In genomic region chr14:33897878-33898535, GRCh38 we compare ENCODE assay signal across 14 cellular contexts. TPM values are rescaled to one million over a fixed set of nuclear protein-coding genes. Genes with fewer than 3 reads are reported as not detected.
DNase-seq lines count a peak whose midpoint lies in the region; ATAC-seq and TF ChIP-seq lines count a peak whose summit lies in the region.
"Had no signal": no experiment of that assay in that cellular context is flagged by ENCODE, and none has a peak within 500 bp of the region (broad histone marks: within the 10 kb centered on the region; RNA-seq: fewer than 3 reads in every experiment).

No MANE protein-coding gene starts in this region.

- in situ Hi-C loops in G401 (cut with HindIII; ENCODE audit: low sequenced_read_pairs) (no loop called here), GM13976 (cut with MboI; ENCODE audit: low sequenced_read_pairs, unreplicated experiment) (no loop called here)

- peak; percentile 1 for DNase-seq in NCI-H1105 treated with DMSO at 0.1 percent for 48 hours (lab: John Stamatoyannopoulos, UW)
- DNase-seq in NCI-H1105 (lab: John Stamatoyannopoulos, UW): no peak
- peak; percentile 49 for DNase-seq in G401 (ENCODE audit: low spot score)
- peak; percentile 57 for DNase-seq in NCI-H446 treated with DMSO at 0.1 percent for 48 hours (lab: John Stamatoyannopoulos, UW)
- DNase-seq in left colon: no peak
- no peak for DNase-seq in NCI-H1436 (lab: John Stamatoyannopoulos, UW)
- no peak for DNase-seq in ascending aorta (ENCODE audit: low spot score in 2 of 2)
- no peak for DNase-seq in GM13976 (ENCODE audit: low spot score)
- DNase-seq: CD8-positive, alpha-beta memory T cell; HFFc6; NCI-H1417; NCI-H2081; NCI-H510A treated with DMSO at 0.1 percent for 48 hours had no signal

- no peaks in the 10 kb centered on the region for H3K4me1 ChIP-seq in ascending aorta

- no peak overlapping the region for H3K4me3 ChIP-seq in ascending aorta

- TF ChIP-seq CTCF in ascending aorta (IDR thresholded peaks at IDR 0.05) (no peak), GM13976 (IDR thresholded peaks at IDR 0.05; ENCODE audit: borderline replicate concordance, control extremely low read depth, extremely low read depth, insufficient read depth, missing control alignments) (no peak)

- ATAC-seq in left colon: peak; percentile 48

- intact Hi-C loops in left colon (cut with DNase I, micrococcal nuclease) (no loop called here), ascending aorta (cut with DNase I) (no loop called here)

- H3K36me3 ChIP-seq in ascending aorta: no peaks in the 10 kb centered on the region

- H3K27me3 ChIP-seq in ascending aorta: no peaks in the 10 kb centered on the region

- no peaks in the 10 kb centered on the region for H3K9me3 ChIP-seq in ascending aorta

- H3K27ac ChIP-seq in ascending aorta: no peak overlapping the region
- H3K27ac ChIP-seq: 22Rv1 had no signal

RNA-seq across cellular contexts. Expression of gene EGLN3, which starts 52.9 kb away (rescaled TPM):
- total RNA-seq in G401 (2014; rRNA removed; shearing (Covaris generic)): 3.9 and 4.8 TPM in 2 replicates
- total RNA-seq in left colon: 100 to 1,000 TPM in 1 of 2 donors, 10 to 100 TPM in 1; 29.5 to 161 TPM
- total RNA-seq in ascending aorta: 5.9 TPM

Comparison
In these comparisons a context has a peak if more than half of its experiments do, and no peak if none do; other contexts are left out.
1. DNase-seq: peak in NCI-H1105 treated with DMSO at 0.1 percent for 48 hours (single experiment), G401 (single experiment) and NCI-H446 treated with DMSO at 0.1 percent for 48 hours (single experiment); none in NCI-H1105 (single experiment), left colon (0 of 2), NCI-H1436 (single experiment), ascending aorta (0 of 2) and GM13976 (single experiment).